Comparison of ENCODE assay signal across 8 cellular contexts in the genomic region with DNA sequence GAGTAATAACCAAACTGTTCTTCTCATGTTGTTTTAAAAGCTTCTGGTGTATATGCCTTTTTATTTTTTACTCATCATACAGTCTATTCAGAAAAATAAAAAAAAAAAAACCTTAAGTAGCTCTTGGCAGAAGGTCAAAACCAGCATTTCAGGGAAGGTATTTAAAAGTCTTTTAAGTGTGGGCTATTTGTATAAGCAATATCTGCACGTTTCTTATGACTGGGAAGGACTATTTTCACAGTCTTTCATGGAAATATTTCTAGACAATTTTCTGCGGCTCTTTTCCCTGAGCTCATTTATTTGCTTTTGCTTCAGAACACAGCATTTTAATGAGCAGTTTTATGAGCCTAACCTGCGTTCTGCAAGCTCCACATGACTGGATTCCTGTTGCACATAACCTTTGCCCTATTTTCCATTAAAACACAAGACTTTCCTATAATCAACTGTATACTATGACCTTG.
A peak's percentile ranks its signal among the peaks of the same experiment; 100 is the strongest.
DNase-seq lines count a peak whose midpoint lies in the region; ATAC-seq, FAIRE-seq and TF ChIP-seq lines count a peak whose summit lies in the region.

No MANE protein-coding gene starts in this region.

- peak; percentile 51 to 61; a peak in 2 of 5 replicates for TF ChIP-seq EP300 in A549 (IDR thresholded peaks at IDR 0.05)

- POLR2A ChIA-PET in A549 (lab: Yijun Ruan, JAX): interaction anchor here (0.6 to 4.7 kb wide), 12 partner anchors 16 to 726 kb away, joined by 3 to 120 read pairs (median 5); partner anchors contain the start of gene SUCO

- H3K27ac ChIP-seq in A549 (peak overlapping the region; percentile 90 to 93), HUES6 (ENCODE audit: low read depth, low read length) (peak overlapping the region; percentile 93), VCaP (peak overlapping the region; percentile 77)

- CTCF ChIA-PET in A549 (lab: Yijun Ruan, JAX): interaction anchor here (0.6 to 3.7 kb wide), 13 partner anchors 17 to 1525 kb away, joined by 3 to 21 read pairs (median 4); no protein-coding TSS in a partner anchor

- H3K4me3 ChIP-seq in A549 (no peak overlapping the region), HUES6 (ENCODE audit: low read depth, low read length) (no peak overlapping the region)

- H3K9ac ChIP-seq in HUES6 (ENCODE audit: low read length): no peak overlapping the region

- H3K9me3 ChIP-seq in A549 (no peaks in the 10 kb centered on the region), HUES6 (ENCODE audit: control insufficient read depth, insufficient read depth, low read depth, low read length) (no peaks in the 10 kb centered on the region)

- TF ChIP-seq RAD21 in A549 (conservative IDR thresholded peaks at IDR 0.05 in 1 of 2, IDR thresholded peaks at IDR 0.05 in 1 of 2): 0 out of 5 replicates have a peak, but pooled peaks of 1 of the 2 experiments have one; percentile 16

- TF ChIP-seq CTCF in A549 (IDR thresholded peaks at IDR 0.05): no peak
- TF ChIP-seq CTCF in VCaP (conservative IDR thresholded peaks at IDR 0.05): no peak

- WGBS in A549 (ENCODE audit: missing lambda C conversion rate): 0% methylated on average over 3 of the region's 3 CpGs

- ATAC-seq in A549: peak in 1 of 2 experiments; percentile 5; a peak in 2 of 6 replicates
- no peak for ATAC-seq in GM19395 (IDR thresholded peaks at IDR 0.05; ENCODE audit: unreplicated experiment)
- no peak for ATAC-seq in HG03135 (IDR thresholded peaks at IDR 0.05; ENCODE audit: unreplicated experiment)

- peak overlapping the region; percentile 66 for H3K4me2 ChIP-seq in A549

- H3K36me3 ChIP-seq in HUES6 (ENCODE audit: control insufficient read depth, insufficient read depth, low read length): no peaks in the 10 kb centered on the region

- DNase-seq in A549 (ENCODE audit: low read depth in 1 of 2, low spot score in 1 of 2) (peak in 1 of 2 experiments; percentile 76), kidney glomerular epithelial cell (lab: John Stamatoyannopoulos, UW) (peak; percentile 87), GOT3 (lab: John Stamatoyannopoulos, UW) (no peak)
- no peak for DNase-seq in stimulated activated CD4-positive, alpha-beta T cell treated with anti-CD3 and anti-CD28 coated beads, Interleukin-12 subunit alpha, Interleukin-12 subunit beta, amount 100 ng/mL, for 4 hours

- FAIRE-seq in A549 (lab: Jason Lieb, UNC): no peak

- peaks cover 59% of the 10 kb centered on the region for H3K4me1 ChIP-seq in A549
- peaks cover 59% of the 10 kb centered on the region for H3K4me1 ChIP-seq in HUES6 (ENCODE audit: control insufficient read depth, insufficient read depth, low read length)

- no peaks in the 10 kb centered on the region for H3K27me3 ChIP-seq in HUES6 (ENCODE audit: control insufficient read depth, insufficient read depth, low read length)

- no peak for TF ChIP-seq POLR2A in A549 (IDR thresholded peaks at IDR 0.05; ENCODE audit: low read length)

TF ChIP-seq in A549, 52 proteins besides CTCF, POLR2A, EP300 and RAD21:
- TF ChIP-seq FOSL2 (IDR thresholded peaks at IDR 0.05) (no peak), FOSL2 (CRISPR knock-in tag; IDR thresholded peaks at IDR 0.05) (peak; percentile 66), CEBPB (IDR thresholded peaks at IDR 0.05) (peak in 1 of 2 experiments; percentile 37; a peak in 1 of 4 replicates), NFE2L2 (conservative IDR thresholded peaks at IDR 0.05; ENCODE audit: low read length) (no peak), MAFK (IDR thresholded peaks at IDR 0.05; ENCODE audit: partially characterized antibody) (no peak), EHMT2 (IDR thresholded peaks at IDR 0.05; ENCODE audit: low read depth) (no peak), HDAC2 (IDR thresholded peaks at IDR 0.05) (0 out of 2 replicates have a peak, but pooled peaks have one; percentile 29), RNF2 (IDR thresholded peaks at IDR 0.05; ENCODE audit: borderline replicate concordance, low read depth) (no peak), KDM5A (IDR thresholded peaks at IDR 0.05) (no peak), BCL3 (IDR thresholded peaks at IDR 0.05) (0 out of 3 replicates have a peak, but pooled peaks have one; percentile 26), HEYL (CRISPR knock-in tag; IDR thresholded peaks at IDR 0.05) (no peak), ESRRA (IDR thresholded peaks at IDR 0.05; ENCODE audit: borderline replicate concordance, low read length) (no peak), HOXB13 (CRISPR knock-in tag; IDR thresholded peaks at IDR 0.05; ENCODE audit: low read depth) (no peak), CBX8 (IDR thresholded peaks at IDR 0.05) (no peak), JUNB (IDR thresholded peaks at IDR 0.05) (peak; percentile 37), GATA3 (IDR thresholded peaks at IDR 0.05; ENCODE audit: borderline replicate concordance) (peak; percentile 75), HOXB5 (CRISPR knock-in tag; IDR thresholded peaks at IDR 0.05) (no peak), NR3C1 (IDR thresholded peaks at IDR 0.05) (no peak), PHF8 (IDR thresholded peaks at IDR 0.05; ENCODE audit: borderline replicate concordance, low read depth) (no peak), BHLHE40 (IDR thresholded peaks at IDR 0.05; ENCODE audit: low read depth, low read length) (peak; percentile 44; the same call in 1 of the 2 replicates)
- TF ChIP-seq, protein P1, sequence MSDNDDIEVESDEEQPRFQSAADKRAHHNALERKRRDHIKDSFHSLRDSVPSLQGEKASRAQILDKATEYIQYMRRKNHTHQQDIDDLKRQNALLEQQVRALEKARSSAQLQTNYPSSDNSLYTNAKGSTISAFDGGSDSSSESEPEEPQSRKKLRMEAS (IDR thresholded peaks at IDR 0.05): peak; percentile 54
- TF ChIP-seq, protein P2, sequence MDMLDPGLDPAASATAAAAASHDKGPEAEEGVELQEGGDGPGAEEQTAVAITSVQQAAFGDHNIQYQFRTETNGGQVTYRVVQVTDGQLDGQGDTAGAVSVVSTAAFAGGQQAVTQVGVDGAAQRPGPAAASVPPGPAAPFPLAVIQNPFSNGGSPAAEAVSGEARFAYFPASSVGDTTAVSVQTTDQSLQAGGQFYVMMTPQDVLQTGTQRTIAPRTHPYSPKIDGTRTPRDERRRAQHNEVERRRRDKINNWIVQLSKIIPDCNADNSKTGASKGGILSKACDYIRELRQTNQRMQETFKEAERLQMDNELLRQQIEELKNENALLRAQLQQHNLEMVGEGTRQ (IDR thresholded peaks at IDR 0.05): peak; percentile 45; the same call in 1 of the 2 replicates
